29 cellular contexts compared by ENCODE assay signal in the genomic region with DNA sequence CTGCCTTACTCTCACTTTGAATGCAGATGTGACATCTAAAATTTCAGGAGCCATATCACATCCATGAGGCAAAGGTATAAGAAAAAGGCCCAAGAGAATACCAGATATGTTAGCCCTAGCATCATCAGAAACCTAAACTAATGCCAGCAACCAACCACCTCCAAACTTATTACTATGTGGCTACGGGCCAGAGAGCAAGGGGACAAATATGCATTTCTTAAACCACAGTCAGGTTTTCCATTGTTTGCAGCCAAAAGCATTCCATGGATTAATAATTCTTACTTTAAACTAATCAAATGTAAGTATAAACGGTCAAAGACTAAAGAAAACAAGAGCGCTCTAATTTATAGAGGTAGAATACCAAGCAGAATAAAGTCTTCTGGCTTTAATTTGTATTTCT.
"Had no signal": no experiment of that assay in that cellular context is flagged by ENCODE, and none has a peak within 500 bp of the region (broad histone marks: within the 10 kb centered on the region; RNA-seq: fewer than 3 reads in every experiment).

No MANE protein-coding gene starts in this region.

- H3K4me2 ChIP-seq: neural progenitor cell had no signal

- H3K9me3 ChIP-seq: colonic mucosa, left ventricle myocardium inferior, right atrium auricular region, transverse colon had no signal

- H3K27me3 Mint-ChIP-seq: activated CD4-positive, alpha-beta memory T cell treated with anti-CD3 and anti-CD28 coated beads, Interleukin-2, amount 10 ng/mL, durations not matched to agents 7 days and 5 days; activated CD4-positive, alpha-beta T cell treated with anti-CD3 and anti-CD28 coated beads, Interleukin-2, amount 10 ng/mL, durations not matched to agents 24 days and 14 days; activated naive CD8-positive, alpha-beta T cell treated with anti-CD3 and anti-CD28 coated beads, Interleukin-2, amount 10 ng/mL, durations not matched to agents 7 days and 5 days; central memory CD8-positive, alpha-beta T cell; effector memory CD8-positive, alpha-beta T cell; naive thymus-derived CD4-positive, alpha-beta T cell; progenitor cell of endocrine pancreas; stimulated activated naive CD8-positive, alpha-beta T cell treated with anti-CD3 and anti-CD28 coated beads, Interleukin-15, Interleukin-2, amounts not matched to agents 100 ng/mL and 50 ng/mL, for 24 hours; T-helper 17 cell had no signal

- FAIRE-seq: endothelial cell of umbilical vein, urothelium cell line had no signal

- H3K36me3 ChIP-seq: colonic mucosa, left ventricle myocardium inferior, neural progenitor cell, right atrium auricular region had no signal

- H3K27ac ChIP-seq: colonic mucosa, dorsolateral prefrontal cortex, left ventricle myocardium inferior, neural progenitor cell, right atrium auricular region, transverse colon had no signal

- H2AFZ ChIP-seq: neural progenitor cell had no signal

- H3K4me3 ChIP-seq: colonic mucosa, dorsolateral prefrontal cortex, left ventricle myocardium inferior, neural progenitor cell, right atrium auricular region, transverse colon had no signal

- H3K4me1 Mint-ChIP-seq: activated CD4-positive, alpha-beta memory T cell treated with anti-CD3 and anti-CD28 coated beads, Interleukin-2, amount 10 ng/mL, durations not matched to agents 7 days and 5 days; activated CD4-positive, alpha-beta T cell treated with anti-CD3 and anti-CD28 coated beads, Interleukin-2, amount 10 ng/mL, durations not matched to agents 24 days and 14 days; activated naive CD8-positive, alpha-beta T cell treated with anti-CD3 and anti-CD28 coated beads, Interleukin-2, amount 10 ng/mL, durations not matched to agents 7 days and 5 days; central memory CD8-positive, alpha-beta T cell; immature natural killer cell; neural progenitor cell; T-helper 17 cell had no signal

- H3K9me3 Mint-ChIP-seq: activated CD4-positive, alpha-beta memory T cell treated with anti-CD3 and anti-CD28 coated beads, Interleukin-2, amount 10 ng/mL, durations not matched to agents 7 days and 5 days; activated CD4-positive, alpha-beta T cell treated with anti-CD3 and anti-CD28 coated beads, Interleukin-2, amount 10 ng/mL, durations not matched to agents 24 days and 14 days; activated naive CD4-positive, alpha-beta T cell treated with anti-CD3 and anti-CD28 coated beads for 36 hours; activated naive CD8-positive, alpha-beta T cell treated with anti-CD3 and anti-CD28 coated beads, Interleukin-2, amount 10 ng/mL, durations not matched to agents 7 days and 5 days; activated T-cell treated with anti-CD3 and anti-CD28 coated beads, Interleukin-2, amount 50 U/mL, for 72 hours; central memory CD8-positive, alpha-beta T cell; effector memory CD8-positive, alpha-beta T cell; immature natural killer cell; naive thymus-derived CD4-positive, alpha-beta T cell; neural progenitor cell; stimulated activated naive CD8-positive, alpha-beta T cell treated with anti-CD3 and anti-CD28 coated beads, Interleukin-15, Interleukin-2, amounts not matched to agents 100 ng/mL and 50 ng/mL, for 24 hours had no signal

- H3K9ac ChIP-seq: neural progenitor cell had no signal

- H3K27me3 ChIP-seq: colonic mucosa, dorsolateral prefrontal cortex, neural progenitor cell, right atrium auricular region, transverse colon had no signal

- ATAC-seq: activated CD4-positive, CD25-positive, alpha-beta regulatory T cell treated with anti-CD3 and anti-CD28 coated beads, Interleukin-2, amount 50 U/mL, for 24 hours; activated T-cell treated with anti-CD3 and anti-CD28 coated beads, Interleukin-2, amount 50 U/mL, for 72 hours; effector memory CD8-positive, alpha-beta T cell; esophagus mucosa; naive thymus-derived CD4-positive, alpha-beta T cell; T-helper 17 cell had no signal

- DNase-seq: activated CD4-positive, alpha-beta memory T cell treated with anti-CD3 and anti-CD28 coated beads, Interleukin-2, amount 10 ng/mL, durations not matched to agents 7 days and 5 days; activated effector memory CD4-positive, alpha-beta T cell treated with Interleukin-2 at 50 U/mL for 16 hours; activated naive CD4-positive, alpha-beta T cell treated with anti-CD3 and anti-CD28 coated beads for 36 hours; activated naive CD8-positive, alpha-beta T cell treated with anti-CD3 and anti-CD28 coated beads, Interleukin-2, amount 10 ng/mL, durations not matched to agents 7 days and 5 days; activated T-cell treated with anti-CD3 and anti-CD28 coated beads, Interleukin-2, amount 50 U/mL, for 72 hours; amygdala; colonic mucosa; dorsolateral prefrontal cortex; effector memory CD8-positive, alpha-beta T cell; immature natural killer cell; kidney glomerular epithelial cell; left ventricle myocardium inferior; naive thymus-derived CD4-positive, alpha-beta T cell; stimulated activated CD4-positive, alpha-beta T cell treated with anti-CD3 and anti-CD28 coated beads, Interleukin-12 subunit alpha, Interleukin-12 subunit beta, amount 100 ng/mL, for 4 hours; stimulated activated CD4-positive, alpha-beta T cell treated with anti-CD3 and anti-CD28 coated beads, Interleukin-4, amount 100 ng/mL, for 4 hours; substantia nigra; SW 1271; T-helper 17 cell; transverse colon had no signal

- H3K27ac Mint-ChIP-seq: activated CD4-positive, alpha-beta memory T cell treated with anti-CD3 and anti-CD28 coated beads, Interleukin-2, amount 10 ng/mL, durations not matched to agents 7 days and 5 days; activated CD4-positive, alpha-beta T cell treated with anti-CD3 and anti-CD28 coated beads, Interleukin-2, amount 10 ng/mL, durations not matched to agents 24 days and 14 days; activated naive CD4-positive, alpha-beta T cell treated with anti-CD3 and anti-CD28 coated beads for 36 hours; activated naive CD8-positive, alpha-beta T cell treated with anti-CD3 and anti-CD28 coated beads, Interleukin-2, amount 10 ng/mL, durations not matched to agents 7 days and 5 days; activated T-cell treated with anti-CD3 and anti-CD28 coated beads, Interleukin-2, amount 50 U/mL, for 72 hours; effector memory CD8-positive, alpha-beta T cell; immature natural killer cell; naive thymus-derived CD4-positive, alpha-beta T cell; neural progenitor cell; progenitor cell of endocrine pancreas; stimulated activated naive CD8-positive, alpha-beta T cell treated with anti-CD3 and anti-CD28 coated beads, Interleukin-15, Interleukin-2, amounts not matched to agents 100 ng/mL and 50 ng/mL, for 24 hours; T-helper 17 cell had no signal

- H3K4me1 ChIP-seq: colonic mucosa, left ventricle myocardium inferior, neural progenitor cell, right atrium auricular region, transverse colon had no signal

- H3K4me3 Mint-ChIP-seq: activated CD4-positive, alpha-beta memory T cell treated with anti-CD3 and anti-CD28 coated beads, Interleukin-2, amount 10 ng/mL, durations not matched to agents 7 days and 5 days; activated CD4-positive, alpha-beta T cell treated with anti-CD3 and anti-CD28 coated beads, Interleukin-2, amount 10 ng/mL, durations not matched to agents 24 days and 14 days; activated naive CD4-positive, alpha-beta T cell treated with anti-CD3 and anti-CD28 coated beads for 36 hours; activated naive CD8-positive, alpha-beta T cell treated with anti-CD3 and anti-CD28 coated beads, Interleukin-2, amount 10 ng/mL, durations not matched to agents 7 days and 5 days; activated T-cell treated with anti-CD3 and anti-CD28 coated beads, Interleukin-2, amount 50 U/mL, for 72 hours; central memory CD8-positive, alpha-beta T cell; effector memory CD8-positive, alpha-beta T cell; immature natural killer cell; naive thymus-derived CD4-positive, alpha-beta T cell; neural progenitor cell; stimulated activated naive CD8-positive, alpha-beta T cell treated with anti-CD3 and anti-CD28 coated beads, Interleukin-15, Interleukin-2, amounts not matched to agents 100 ng/mL and 50 ng/mL, for 24 hours; T-helper 17 cell had no signal
